In genomic region chr12:54394281-54394719, GRCh38 we compare ENCODE assay signal across 9 cellular contexts. TPM values are rescaled to one million over a fixed set of nuclear protein-coding genes. Genes with fewer than 3 reads are reported as not detected.
DNase-seq lines count a peak whose midpoint lies in the region; ATAC-seq and TF ChIP-seq lines count a peak whose summit lies in the region.
"Had no signal": no experiment of that assay in that cellular context is flagged by ENCODE, and none has a peak within 500 bp of the region (broad histone marks: within the 10 kb centered on the region; RNA-seq: fewer than 3 reads in every experiment).

No MANE protein-coding gene starts in this region.

- CTCF ChIA-PET in RWPE1 (lab: Yijun Ruan, JAX): interaction anchor here (1.9 kb wide), 1 partner anchor 45 kb away, joined by 9 read pairs; no protein-coding TSS in a partner anchor

- intact Hi-C loops in right lobe of liver (cut with DNase I): loop anchor here in 1 of 2 donors (5.0 kb wide), 1 partner anchor 48 kb away; no protein-coding TSS in a partner anchor
- intact Hi-C loops in transverse colon (cut with DNase I; ENCODE audit: low total_unique reads): no loop called here

- no peak for ATAC-seq in central memory CD8-positive, alpha-beta T cell (replicated peaks; ENCODE audit: extremely low read depth, poor library complexity, severe bottlenecking)
- ATAC-seq in right lobe of liver (peak; percentile 40 to 63 (median 56)), GM18520 (IDR thresholded peaks at IDR 0.05; ENCODE audit: unreplicated experiment) (no peak)

- H3K27me3 ChIP-seq in right lobe of liver (no peaks in the 10 kb centered on the region), transverse colon (no peaks in the 10 kb centered on the region)

- TF ChIP-seq POLR2A in right lobe of liver (IDR thresholded peaks at IDR 0.05) (no peak), transverse colon (IDR thresholded peaks at IDR 0.05) (no peak)

- no peaks in the 10 kb centered on the region for H3K27me3 Mint-ChIP-seq in central memory CD8-positive, alpha-beta T cell
- H3K27me3 Mint-ChIP-seq: CD4-positive, CD25-positive, alpha-beta regulatory T cell had no signal

- POLR2A ChIA-PET in RWPE1 (lab: Yijun Ruan, JAX; ENCODE audit: low non-redundant PET): no interaction called here

- no peaks in the 10 kb centered on the region for H3K9me3 Mint-ChIP-seq in central memory CD8-positive, alpha-beta T cell
- H3K9me3 Mint-ChIP-seq: CD4-positive, CD25-positive, alpha-beta regulatory T cell had no signal

- H3K4me3 ChIP-seq in right lobe of liver (no peak overlapping the region), transverse colon (no peak overlapping the region)

- peak; percentile 22 for DNase-seq in DMS79 treated with DMSO at 0.1 percent for 48 hours (lab: John Stamatoyannopoulos, UW)
- DNase-seq in DMS79 (lab: John Stamatoyannopoulos, UW): no peak
- DNase-seq in Kasumi-1 (lab: John Stamatoyannopoulos, UW): peak; percentile 26 to 40
- peak; percentile 55 for DNase-seq in RWPE1 (ENCODE audit: low spot score)
- DNase-seq in central memory CD8-positive, alpha-beta T cell (ENCODE audit: low spot score in 2 of 2): no peak
- no peak for DNase-seq in right lobe of liver
- peak; percentile 57 for DNase-seq in transverse colon

- in situ Hi-C loops in transverse colon (cut with MboI; ENCODE audit: low pct_ligation_motif_present in 1 of 4, low pct_unique_long_range_greater_than_20kb in 1 of 4, low sequenced_read_pairs in 3 of 4): no loop called here

- H3K27ac ChIP-seq in RWPE1: peak overlapping the region; percentile 9; the same call in 1 of the 2 replicates
- no peak overlapping the region for H3K27ac ChIP-seq in right lobe of liver
- H3K27ac ChIP-seq in transverse colon: peak overlapping the region in 3 of 4 donors; percentile 0 to 42 (median 22)

- 21% methylated on average over 4 of the region's 4 CpGs for WGBS in right lobe of liver (ENCODE audit: insufficient coverage, low coverage, low lambda C conversion rate, missing lambda C conversion rate)
- 0 to 24% methylated on average over 1 to 4 of the region's 4 CpGs for WGBS in transverse colon (ENCODE audit: low coverage in 1 of 2), 2 donors

- H3K9me3 ChIP-seq in right lobe of liver (no peaks in the 10 kb centered on the region), transverse colon (no peaks in the 10 kb centered on the region)

- H3K27ac Mint-ChIP-seq in central memory CD8-positive, alpha-beta T cell (ENCODE audit: low read depth): peak overlapping the region; percentile 79

- TF ChIP-seq EP300 in transverse colon (IDR thresholded peaks at IDR 0.05; ENCODE audit: low read depth): no peak

- H3K4me1 Mint-ChIP-seq in central memory CD8-positive, alpha-beta T cell: peaks cover 41% of the 10 kb centered on the region

- H3K4me3 Mint-ChIP-seq in central memory CD8-positive, alpha-beta T cell: no peak overlapping the region

- H3K36me3 ChIP-seq in right lobe of liver (peaks cover 20 to 47% (median 35%) of the 10 kb centered on the region in 4 donors), transverse colon (peaks cover 0 to 31% (median 13%) of the 10 kb centered on the region in 4 donors)

- peak; percentile 74 for TF ChIP-seq CTCF in RWPE1 (conservative IDR thresholded peaks at IDR 0.05; ENCODE audit: low read depth)
- TF ChIP-seq CTCF in right lobe of liver (IDR thresholded peaks at IDR 0.05): peak; percentile 40 to 73 (median 64)
- peak; percentile 62 to 72 (median 67) for TF ChIP-seq CTCF in transverse colon (IDR thresholded peaks at IDR 0.05)

- H3K4me1 ChIP-seq in right lobe of liver (no peaks in the 10 kb centered on the region), transverse colon (peaks cover 5 to 13% (median 8%) of the 10 kb centered on the region in 4 donors)

- H3K36me3 Mint-ChIP-seq in central memory CD8-positive, alpha-beta T cell (ENCODE audit: insufficient read depth): peaks cover 37% of the 10 kb centered on the region

RNA-seq across cellular contexts. Expression of gene ZNF385A, which starts 9.8 kb away (rescaled TPM):
- total RNA-seq in right lobe of liver (1 to 10 TPM; 2.4 to 9.3 (median 3.7) TPM), transverse colon (10 to 100 TPM in 1 of 4 donors, 1 to 10 TPM in 3; 1.9 to 17.5 (median 5.7) TPM)

RNA-seq across cellular contexts. Expression of gene ITGA5, which starts 24.8 kb away (rescaled TPM):
- total RNA-seq in right lobe of liver (10 to 100 TPM; 31.2 to 75.6 (median 35.5) TPM), transverse colon (100 to 1,000 TPM in 1 of 4 donors, 10 to 100 TPM in 3; 37.7 to 217 (median 73.0) TPM)

RNA-seq across cellular contexts. Expression of gene GPR84, which starts 30.0 kb away (rescaled TPM):
- under 1 TPM in 1 of 6 experiments, not detected in 5; 0.35 TPM for total RNA-seq in right lobe of liver
- total RNA-seq in transverse colon: not detected
- total RNA-seq: CD4-positive, CD25-positive, alpha-beta regulatory T cell had no signal

Comparison
In these comparisons a context has a peak if more than half of its experiments do, and no peak if none do; other contexts are left out.
1. DNase-seq: peak in DMS79 treated with DMSO at 0.1 percent for 48 hours (single experiment), Kasumi-1 (2 of 2), RWPE1 (single experiment) and transverse colon (single experiment); none in DMS79 (single experiment), central memory CD8-positive, alpha-beta T cell (0 of 2) and right lobe of liver (0 of 3).
2. H3K27ac ChIP-seq: peak in RWPE1 (single experiment) and transverse colon (3 of 4); none in right lobe of liver (0 of 3).
3. ATAC-seq: peak in right lobe of liver (4 of 4); none in central memory CD8-positive, alpha-beta T cell (single experiment) and GM18520 (single experiment).
4. Peak in every context shown above with its lines, with median percentiles within 50 percentile points of each other: CTCF ChIP-seq.